ENCODE assay signal across 13 cellular contexts in genomic region chr1:12272770-12273169, GRCh38. TPM values are rescaled to one million over a fixed set of nuclear protein-coding genes. Genes with fewer than 3 reads are reported as not detected.
A peak's percentile ranks its signal among the peaks of the same experiment; 100 is the strongest.
DNase-seq lines count a peak whose midpoint lies in the region; ATAC-seq and TF ChIP-seq lines count a peak whose summit lies in the region.
"Had no signal": no experiment of that assay in that cellular context is flagged by ENCODE, and none has a peak within 500 bp of the region (broad histone marks: within the 10 kb centered on the region; RNA-seq: fewer than 3 reads in every experiment).

No MANE protein-coding gene starts in this region.

- DNase-seq in NCI-H146 treated with DMSO at 0.1 percent for 48 hours (lab: John Stamatoyannopoulos, UW; ENCODE audit: unreplicated experiment) = peak; percentile 38
- DNase-seq in NCI-H69 (lab: John Stamatoyannopoulos, UW) = peak; percentile 79
- DNase-seq in SHP77 (lab: John Stamatoyannopoulos, UW) = peak; percentile 20 to 38
- no peak for DNase-seq in nephron progenitor cell
- no peak for DNase-seq in activated CD8-positive, alpha-beta T cell treated with anti-CD3 and anti-CD28 coated beads, Interleukin-2, amount 10 ng/mL, durations not matched to agents 7 days and 5 days
- DNase-seq in NCI-H2029 treated with DMSO at 0.1 percent for 48 hours (lab: John Stamatoyannopoulos, UW) = no peak
- DNase-seq: BE2C, MG63, NCI-H1436 treated with DMSO at 0.1 percent for 48 hours, Right ventricle myocardium superior, T-helper 17 cell had no signal

- TF ChIP-seq CTCF in nephron progenitor cell (IDR thresholded peaks at IDR 0.05) = no peak

- no peak overlapping the region for H3K4me3 Mint-ChIP-seq in nephron progenitor cell
- H3K4me3 Mint-ChIP-seq in activated CD8-positive, alpha-beta T cell treated with anti-CD3 and anti-CD28 coated beads, Interleukin-2, amount 10 ng/mL, durations not matched to agents 7 days and 5 days = no peak overlapping the region
- H3K4me3 Mint-ChIP-seq: GM23338, T-helper 17 cell had no signal

- H3K9me3 Mint-ChIP-seq in nephron progenitor cell = no peaks in the 10 kb centered on the region
- H3K9me3 Mint-ChIP-seq in activated CD8-positive, alpha-beta T cell treated with anti-CD3 and anti-CD28 coated beads, Interleukin-2, amount 10 ng/mL, durations not matched to agents 7 days and 5 days (ENCODE audit: insufficient read depth) = no peaks in the 10 kb centered on the region
- H3K9me3 Mint-ChIP-seq: GM23338 had no signal

- peaks cover 56% of the 10 kb centered on the region for H3K36me3 Mint-ChIP-seq in nephron progenitor cell (ENCODE audit: low read depth)
- peaks cover 48% of the 10 kb centered on the region for H3K36me3 Mint-ChIP-seq in activated CD8-positive, alpha-beta T cell treated with anti-CD3 and anti-CD28 coated beads, Interleukin-2, amount 10 ng/mL, durations not matched to agents 7 days and 5 days (ENCODE audit: low read depth)

- H3K4me1 Mint-ChIP-seq in nephron progenitor cell = peaks cover 11% of the 10 kb centered on the region
- no peaks in the 10 kb centered on the region for H3K4me1 Mint-ChIP-seq in activated CD8-positive, alpha-beta T cell treated with anti-CD3 and anti-CD28 coated beads, Interleukin-2, amount 10 ng/mL, durations not matched to agents 7 days and 5 days (ENCODE audit: low read depth)

- peak overlapping the region; percentile 1 for H3K27ac Mint-ChIP-seq in nephron progenitor cell
- H3K27ac Mint-ChIP-seq in activated CD8-positive, alpha-beta T cell treated with anti-CD3 and anti-CD28 coated beads, Interleukin-2, amount 10 ng/mL, durations not matched to agents 7 days and 5 days = no peak overlapping the region
- H3K27ac Mint-ChIP-seq: GM23338, T-helper 17 cell had no signal

- CTCF ChIA-PET in activated CD8-positive, alpha-beta T cell treated with anti-CD3 and anti-CD28 coated beads, Interleukin-2, amount 10 ng/mL, durations not matched to agents 7 days and 5 days (lab: Charles Lee) = interaction anchor here (0.5 to 10.4 kb wide), 23 partner anchors 8 to 492 kb away, joined by 3 to 121 read pairs (median 3); partner anchors contain the start of gene DHRS3

- no peak for ATAC-seq in activated CD8-positive, alpha-beta T cell treated with anti-CD3 and anti-CD28 coated beads, Interleukin-2, amount 10 ng/mL, durations not matched to agents 7 days and 5 days
- ATAC-seq in HG02885 (IDR thresholded peaks at IDR 0.05; ENCODE audit: poor library complexity, unreplicated experiment) = no peak
- ATAC-seq: GM23338 had no signal

- H3K27me3 Mint-ChIP-seq in nephron progenitor cell (ENCODE audit: low read depth, poor library complexity) = no peaks in the 10 kb centered on the region
- H3K27me3 Mint-ChIP-seq in activated CD8-positive, alpha-beta T cell treated with anti-CD3 and anti-CD28 coated beads, Interleukin-2, amount 10 ng/mL, durations not matched to agents 7 days and 5 days (ENCODE audit: low read depth) = no peaks in the 10 kb centered on the region
- H3K27me3 Mint-ChIP-seq: T-helper 17 cell had no signal

- POLR2A ChIA-PET in activated CD8-positive, alpha-beta T cell treated with anti-CD3 and anti-CD28 coated beads, Interleukin-2, amount 10 ng/mL, durations not matched to agents 7 days and 5 days (lab: Charles Lee) = interaction anchor here (0.6 kb wide), 1 partner anchor 96 kb away, joined by 3 read pairs; no protein-coding TSS in a partner anchor

RNA-seq across cellular contexts. Expression of gene VPS13D, which starts 42.9 kb away (rescaled TPM):
- 10 to 100 TPM; 32.5 to 39.9 TPM for total RNA-seq in activated CD8-positive, alpha-beta T cell treated with anti-CD3 and anti-CD28 coated beads, Interleukin-2, amount 10 ng/mL, durations not matched to agents 7 days and 5 days

Comparison
In these comparisons a context has a peak if more than half of its experiments do, and no peak if none do; other contexts are left out.
1. DNase-seq: peak in NCI-H146 treated with DMSO at 0.1 percent for 48 hours (single experiment), NCI-H69 (single experiment) and SHP77 (2 of 2); none in nephron progenitor cell (single experiment), activated CD8-positive, alpha-beta T cell treated with anti-CD3 and anti-CD28 coated beads, Interleukin-2, amount 10 ng/mL, durations not matched to agents 7 days and 5 days (single experiment) and NCI-H2029 treated with DMSO at 0.1 percent for 48 hours (single experiment).